ENCODE assay signal across 8 cellular contexts in genomic region chr9:96418074-96418919, GRCh38. TPM values are rescaled to one million over a fixed set of nuclear protein-coding genes. Genes with fewer than 3 reads are reported as not detected.
DNase-seq lines count a peak whose midpoint lies in the region; TF ChIP-seq lines count a peak whose summit lies in the region.

Gene ZNF367, minus strand, starts transcription at chr9:96418370. Its CDS starts 338 bp downstream, at chr9:96418032.

- H4K91ac ChIP-seq in H9 (ENCODE audit: insufficient read length, low read depth, low read length), result peak within 1 kb of the TSS; percentile 23

- no peak within 1 kb of the TSS; the same call in 1 of the 2 replicates for H3K4ac ChIP-seq in H9 (ENCODE audit: low read depth, low read length)

- H3K4me2 ChIP-seq in H9 (ENCODE audit: insufficient read depth, insufficient read length, low read length), result peak within 1 kb of the TSS; percentile 80

- no peak within 1 kb of the TSS for H2BK5ac ChIP-seq in H9 (ENCODE audit: insufficient read length, low read length)

- H3K27me3 Mint-ChIP-seq in H9 (ENCODE audit: low read depth), result no peaks in the 10 kb centered on the region
- H3K27me3 Mint-ChIP-seq in nephron progenitor cell (ENCODE audit: low read depth, poor library complexity), result no peaks in the 10 kb centered on the region
- H3K27me3 Mint-ChIP-seq in stimulated activated naive CD8-positive, alpha-beta T cell treated with anti-CD3 and anti-CD28 coated beads, Interleukin-15, Interleukin-2, amounts not matched to agents 100 ng/mL and 50 ng/mL, for 24 hours, result no peaks in the 10 kb centered on the region

- no peak within 1 kb of the TSS for H4K5ac ChIP-seq in H9 (ENCODE audit: insufficient read length, low read depth, low read length)

- H2AFZ ChIP-seq in H9 (ENCODE audit: low read length), result no peak within 1 kb of the TSS

- H3K9ac ChIP-seq in ES-I3 (ENCODE audit: low read depth, low read length) (peak within 1 kb of the TSS; percentile 89), H9 (ENCODE audit: extremely low read depth, insufficient read length, low read length) (peak within 1 kb of the TSS; percentile 90)

- no peak within 1 kb of the TSS for H2BK12ac ChIP-seq in H9 (ENCODE audit: insufficient read length, low read depth, low read length)

- H4K20me1 ChIP-seq in H9 (ENCODE audit: control insufficient read depth, insufficient read depth, insufficient read length), result no peaks in the 10 kb centered on the region

- H3K56ac ChIP-seq in H9 (ENCODE audit: insufficient read length, low read depth, low read length), result no peak within 1 kb of the TSS

- H3K36me3 ChIP-seq in ES-I3 (ENCODE audit: insufficient read depth, low read length), result no peaks in the 10 kb centered on the region

- H3K4me1 ChIP-seq in ES-I3 (ENCODE audit: insufficient read depth, low read length), result peaks cover 8% of the 10 kb centered on the region
- no peaks in the 10 kb centered on the region; the same call in 1 of the 2 replicates for H3K4me1 ChIP-seq in H9 (ENCODE audit: insufficient read depth, low read length)

- peak; percentile 95 for DNase-seq in H9
- peak; percentile 98 for DNase-seq in M059J (ENCODE audit: low read depth)
- peak; percentile 89 for DNase-seq in activated T-helper 9 cell treated with anti-CD3 and anti-CD28 coated beads, Interleukin-2, amount 50 U/mL, for 16 hours (ENCODE audit: low read depth)
- DNase-seq in fibroblast of peridontal ligament (ENCODE audit: extremely low read depth), result peak; percentile 95
- DNase-seq in nephron progenitor cell, result peak; percentile 96

- peaks cover 0 to 4% (median 0%) of the 10 kb centered on the region in 3 experiments; a peak in 1 of 7 replicates for H3K36me3 Mint-ChIP-seq in H9 (ENCODE audit: insufficient read depth in 1 of 3, low read depth in 3 of 3)
- H3K36me3 Mint-ChIP-seq in nephron progenitor cell (ENCODE audit: low read depth), result no peaks in the 10 kb centered on the region
- peaks cover 12% of the 10 kb centered on the region for H3K36me3 Mint-ChIP-seq in stimulated activated naive CD8-positive, alpha-beta T cell treated with anti-CD3 and anti-CD28 coated beads, Interleukin-15, Interleukin-2, amounts not matched to agents 100 ng/mL and 50 ng/mL, for 24 hours (ENCODE audit: low read depth)

- H2BK20ac ChIP-seq in H9 (ENCODE audit: low read depth, low read length, poor library complexity, severe bottlenecking), result no peak within 1 kb of the TSS

- H3K9me3 ChIP-seq in ES-I3 (ENCODE audit: control insufficient read depth, insufficient read depth, low read length), result no peaks in the 10 kb centered on the region
- no peaks in the 10 kb centered on the region for H3K9me3 ChIP-seq in H9 (ENCODE audit: control insufficient read depth, low read depth, low read length)

- H3T11ph ChIP-seq in H9 (ENCODE audit: low read length), result no peak within 1 kb of the TSS

- H2BK15ac ChIP-seq in H9 (ENCODE audit: low read depth, low read length), result peak within 1 kb of the TSS; percentile 81; the same call in 1 of the 2 replicates

- peak; percentile 82 for TF ChIP-seq POLR2A in Raji (IDR thresholded peaks at IDR 0.05; ENCODE audit: insufficient read depth, low read depth, low read length)

- H3K27ac Mint-ChIP-seq in H9, result peak within 1 kb of the TSS; percentile 90 to 97 (median 94)
- peak within 1 kb of the TSS; percentile 96 for H3K27ac Mint-ChIP-seq in nephron progenitor cell
- peak within 1 kb of the TSS; percentile 89 for H3K27ac Mint-ChIP-seq in stimulated activated naive CD8-positive, alpha-beta T cell treated with anti-CD3 and anti-CD28 coated beads, Interleukin-15, Interleukin-2, amounts not matched to agents 100 ng/mL and 50 ng/mL, for 24 hours

- peaks cover 9% of the 10 kb centered on the region; the same call in 1 of the 2 replicates for H3K79me2 ChIP-seq in H9 (ENCODE audit: insufficient read depth, low read length)

- peak within 1 kb of the TSS; percentile 87 for H3K18ac ChIP-seq in H9 (ENCODE audit: insufficient read length, low read depth, low read length)

- H3K23me2 ChIP-seq in H9 (ENCODE audit: insufficient read length, low read depth, low read length, poor library complexity, severe bottlenecking), result peaks cover 3% of the 10 kb centered on the region

- H3K9me3 Mint-ChIP-seq in H9 (no peaks in the 10 kb centered on the region), nephron progenitor cell (no peaks in the 10 kb centered on the region)
- no peaks in the 10 kb centered on the region for H3K9me3 Mint-ChIP-seq in stimulated activated naive CD8-positive, alpha-beta T cell treated with anti-CD3 and anti-CD28 coated beads, Interleukin-15, Interleukin-2, amounts not matched to agents 100 ng/mL and 50 ng/mL, for 24 hours

- peak within 1 kb of the TSS; percentile 84 to 92 for H3K4me3 Mint-ChIP-seq in H9
- H3K4me3 Mint-ChIP-seq in nephron progenitor cell, result peak within 1 kb of the TSS; percentile 95
- peak within 1 kb of the TSS; percentile 95 for H3K4me3 Mint-ChIP-seq in stimulated activated naive CD8-positive, alpha-beta T cell treated with anti-CD3 and anti-CD28 coated beads, Interleukin-15, Interleukin-2, amounts not matched to agents 100 ng/mL and 50 ng/mL, for 24 hours

- no CpG with 5 or more reads among the region's 100 CpGs for WGBS in H9 (ENCODE audit: extremely low coverage, insufficient read length, low lambda C conversion rate)

- peak within 1 kb of the TSS; percentile 95 for H3K14ac ChIP-seq in H9 (ENCODE audit: insufficient read depth, low read length)

- no peak within 1 kb of the TSS for H4K8ac ChIP-seq in H9 (replicated peaks; ENCODE audit: insufficient read length, low read depth, low read length)

- TF ChIP-seq CTCF in H9 (conservative IDR thresholded peaks at IDR 0.05) (no peak), nephron progenitor cell (IDR thresholded peaks at IDR 0.05) (no peak)

- no peak within 1 kb of the TSS for H2AK5ac ChIP-seq in H9 (ENCODE audit: insufficient read length, low read length)

- no peaks in the 10 kb centered on the region for H3K27me3 ChIP-seq in H9 (ENCODE audit: insufficient read depth, low read length)

- H3K79me1 ChIP-seq in H9 (ENCODE audit: insufficient read depth, low read depth, low read length, poor library complexity, severe bottlenecking), result peaks cover 2% of the 10 kb centered on the region

- H3K4me1 Mint-ChIP-seq in H9, result peaks cover 33 to 39% of the 10 kb centered on the region in 2 experiments
- H3K4me1 Mint-ChIP-seq in nephron progenitor cell, result peaks cover 45% of the 10 kb centered on the region
- H3K4me1 Mint-ChIP-seq in stimulated activated naive CD8-positive, alpha-beta T cell treated with anti-CD3 and anti-CD28 coated beads, Interleukin-15, Interleukin-2, amounts not matched to agents 100 ng/mL and 50 ng/mL, for 24 hours (ENCODE audit: low read depth), result peaks cover 53% of the 10 kb centered on the region

- H3K23ac ChIP-seq in H9 (ENCODE audit: insufficient read length, low read depth, low read length), result no peak within 1 kb of the TSS

- peak within 1 kb of the TSS; percentile 44 for H3K27ac ChIP-seq in H9 (ENCODE audit: insufficient read length, low read depth, low read length)

- H2BK120ac ChIP-seq in H9 (ENCODE audit: low read depth, low read length, poor library complexity, severe bottlenecking), result no peak within 1 kb of the TSS

RNA-seq across cellular contexts. Expression of gene ZNF367, which starts in this region (rescaled TPM):
- 9.3 and 10.1 TPM in 2 replicates for total RNA-seq in H9 (2021)
- 18.5 and 28.3 TPM in 2 replicates for total RNA-seq in M059J (2014; rRNA removed; shearing (Covaris generic))

Comparison
In these comparisons a context has a peak if more than half of its experiments do, and no peak if none do; other contexts are left out.
1. Peak in every context shown above with its lines: DNase-seq and H3K27ac ChIP-seq.